22 cellular contexts compared by ENCODE assay signal in genomic region chr3:123111640-123112039, GRCh38.
"Had no signal": no experiment of that assay in that cellular context is flagged by ENCODE, and none has a peak within 500 bp of the region (broad histone marks: within the 10 kb centered on the region; RNA-seq: fewer than 3 reads in every experiment).

No MANE protein-coding gene starts in this region.

- H3K4me1 ChIP-seq: breast epithelium, SJSA1 had no signal

- ATAC-seq: activated CD4-positive, alpha-beta T cell treated with anti-CD3 and anti-CD28 coated beads for 36 hours; activated CD8-positive, alpha-beta T cell treated with anti-CD3 and anti-CD28 coated beads for 36 hours; PC-3; T-helper 17 cell had no signal

- H3K4me3 ChIP-seq: breast epithelium, SJSA1 had no signal

- H3K36me3 ChIP-seq: breast epithelium had no signal

- H3K4me3 Mint-ChIP-seq: activated CD4-positive, alpha-beta T cell treated with anti-CD3 and anti-CD28 coated beads for 36 hours; activated CD8-positive, alpha-beta T cell treated with anti-CD3 and anti-CD28 coated beads for 36 hours; activated naive CD4-positive, alpha-beta T cell treated with anti-CD3 and anti-CD28 coated beads, Interleukin-2, amount 50 U/mL, for 24 hours; activated T-helper 1 cell treated with anti-CD3 and anti-CD28 coated beads, Interleukin-12 subunit alpha, Interleukin-12 subunit beta, Interleukin-2, Interleukin-4 antibody, amounts not matched to agents 30 ng/mL and 10 ng/mL and 1 ng/mL, durations not matched to agents 14 hours and 24 hours and 36 hours; T-helper 17 cell had no signal

- H3K27ac ChIP-seq: breast epithelium, SJSA1 had no signal

- H3K9me3 ChIP-seq: breast epithelium, SJSA1 had no signal

- H3K27ac Mint-ChIP-seq: activated CD4-positive, alpha-beta T cell treated with anti-CD3 and anti-CD28 coated beads for 36 hours; activated CD8-positive, alpha-beta T cell treated with anti-CD3 and anti-CD28 coated beads for 36 hours; activated naive CD4-positive, alpha-beta T cell treated with anti-CD3 and anti-CD28 coated beads, Interleukin-2, amount 50 U/mL, for 24 hours; activated T-helper 1 cell treated with anti-CD3 and anti-CD28 coated beads, Interleukin-12 subunit alpha, Interleukin-12 subunit beta, Interleukin-2, Interleukin-4 antibody, amounts not matched to agents 30 ng/mL and 10 ng/mL and 1 ng/mL, durations not matched to agents 14 hours and 24 hours and 36 hours; T-helper 17 cell had no signal

- H3K27me3 ChIP-seq: breast epithelium, SJSA1 had no signal

- H3K27me3 Mint-ChIP-seq: activated CD4-positive, alpha-beta T cell treated with anti-CD3 and anti-CD28 coated beads for 36 hours; activated CD8-positive, alpha-beta T cell treated with anti-CD3 and anti-CD28 coated beads for 36 hours; activated naive CD4-positive, alpha-beta T cell treated with anti-CD3 and anti-CD28 coated beads, Interleukin-2, amount 50 U/mL, for 24 hours; T-helper 17 cell had no signal

- H3K9me3 Mint-ChIP-seq: activated CD8-positive, alpha-beta T cell treated with anti-CD3 and anti-CD28 coated beads for 36 hours; activated naive CD4-positive, alpha-beta T cell treated with anti-CD3 and anti-CD28 coated beads, Interleukin-2, amount 50 U/mL, for 24 hours; activated T-helper 1 cell treated with anti-CD3 and anti-CD28 coated beads, Interleukin-12 subunit alpha, Interleukin-12 subunit beta, Interleukin-2, Interleukin-4 antibody, amounts not matched to agents 30 ng/mL and 10 ng/mL and 1 ng/mL, durations not matched to agents 14 hours and 24 hours and 36 hours had no signal

- DNase-seq: activated CD4-positive, alpha-beta T cell treated with anti-CD3 and anti-CD28 coated beads for 36 hours; activated CD8-positive, alpha-beta memory T cell treated with anti-CD3 and anti-CD28 coated beads, Interleukin-2, amount 50 U/mL, for 4 hours; activated CD8-positive, alpha-beta T cell treated with anti-CD3 and anti-CD28 coated beads for 36 hours; activated effector memory CD4-positive, alpha-beta T cell treated with Interleukin-2 at 50 U/mL for 16 hours; activated naive CD4-positive, alpha-beta T cell; activated T-cell treated with anti-CD3 and anti-CD28 coated beads, Interleukin-2, amount 50 U/mL, for 1 hour; MM.1S; NCI-H1048; NCI-H146; NCI-H187 treated with DMSO at 0.1 percent for 48 hours; NCI-H345; NCI-H510A; NCI-H526 treated with DMSO at 0.1 percent for 48 hours; NK-92 treated with Interleukin-12 subunit alpha and Interleukin-12 subunit beta, amount 100 ng/mL, for 24 hours; PC-3; SHP77; T-helper 17 cell; T-helper 9 cell had no signal

- H3K4me1 Mint-ChIP-seq: activated CD4-positive, alpha-beta T cell treated with anti-CD3 and anti-CD28 coated beads for 36 hours; activated naive CD4-positive, alpha-beta T cell treated with anti-CD3 and anti-CD28 coated beads, Interleukin-2, amount 50 U/mL, for 24 hours had no signal
